ENCODE assay signal across 25 cellular contexts in genomic region chr5:139004374-139005307, GRCh38.
"Had no signal": no experiment of that assay in that cellular context is flagged by ENCODE, and none has a peak within 500 bp of the region (broad histone marks: within the 10 kb centered on the region; RNA-seq: fewer than 3 reads in every experiment).

No MANE protein-coding gene starts in this region.

- DNase-seq: activated CD4-positive, alpha-beta memory T cell treated with anti-CD3 and anti-CD28 coated beads, Interleukin-2, amount 10 ng/mL, durations not matched to agents 7 days and 5 days; activated CD4-positive, alpha-beta T cell treated with anti-CD3 and anti-CD28 coated beads for 36 hours; activated CD4-positive, alpha-beta T cell treated with anti-CD3 and anti-CD28 coated beads, Interleukin-2, amount 50 U/mL, for 1 hour; activated gamma-delta T cell; activated naive CD4-positive, alpha-beta T cell treated with anti-CD3 and anti-CD28 coated beads for 36 hours; activated T-cell treated with anti-CD3 and anti-CD28 coated beads for 4 hours; activated T-cell treated with anti-CD3 and anti-CD28 coated beads, Interleukin-2, amount 50 U/mL, for 48 hours; brain microvascular endothelial cell; Karpas-422; NCI-H1092; NCI-H1417; NCI-H1694 treated with DMSO at 0.1 percent for 48 hours; NCI-H2029 treated with DMSO at 0.1 percent for 48 hours; NCI-H510A treated with DMSO at 0.1 percent for 48 hours; Right ventricle myocardium superior; RPMI8226; SJCRH30; T-cell; T-helper 2 cell; T1000 had no signal

- FAIRE-seq: TTC549 had no signal

- ATAC-seq: activated CD4-positive, alpha-beta T cell treated with anti-CD3 and anti-CD28 coated beads for 36 hours; activated T-helper 17 cell treated with anti-CD3 and anti-CD28 coated beads, Interleukin-2, amount 50 U/mL, for 72 hours; T-cell had no signal

- H3K27ac ChIP-seq: brain microvascular endothelial cell, cardiac muscle cell, SJCRH30, VCaP had no signal

- H3K4me3 ChIP-seq: cardiac muscle cell, SJCRH30 had no signal

- H3K9me3 ChIP-seq: SJCRH30 had no signal

- H3K4me3 Mint-ChIP-seq: activated CD4-positive, alpha-beta memory T cell treated with anti-CD3 and anti-CD28 coated beads, Interleukin-2, amount 10 ng/mL, durations not matched to agents 7 days and 5 days; activated CD4-positive, alpha-beta T cell treated with anti-CD3 and anti-CD28 coated beads for 36 hours; activated naive CD4-positive, alpha-beta T cell treated with anti-CD3 and anti-CD28 coated beads for 36 hours; activated naive CD8-positive, alpha-beta T cell; activated T-helper 17 cell treated with anti-CD3 and anti-CD28 coated beads, Interleukin-2, amount 50 U/mL, for 72 hours; T-cell had no signal

- H3K4me1 Mint-ChIP-seq: activated CD4-positive, alpha-beta memory T cell treated with anti-CD3 and anti-CD28 coated beads, Interleukin-2, amount 10 ng/mL, durations not matched to agents 7 days and 5 days; activated CD4-positive, alpha-beta T cell treated with anti-CD3 and anti-CD28 coated beads for 36 hours; activated T-helper 17 cell treated with anti-CD3 and anti-CD28 coated beads, Interleukin-2, amount 50 U/mL, for 72 hours; T-cell had no signal

- H3K36me3 ChIP-seq: brain microvascular endothelial cell, cardiac muscle cell, SJCRH30 had no signal

- H3K27me3 ChIP-seq: brain microvascular endothelial cell, cardiac muscle cell, SJCRH30 had no signal

- H3K27ac Mint-ChIP-seq: activated CD4-positive, alpha-beta memory T cell treated with anti-CD3 and anti-CD28 coated beads, Interleukin-2, amount 10 ng/mL, durations not matched to agents 7 days and 5 days; activated CD4-positive, alpha-beta T cell treated with anti-CD3 and anti-CD28 coated beads for 36 hours; activated naive CD4-positive, alpha-beta T cell treated with anti-CD3 and anti-CD28 coated beads for 36 hours; activated naive CD8-positive, alpha-beta T cell; activated T-helper 17 cell treated with anti-CD3 and anti-CD28 coated beads, Interleukin-2, amount 50 U/mL, for 72 hours; T-cell had no signal

- H3K9me3 Mint-ChIP-seq: activated CD4-positive, alpha-beta memory T cell treated with anti-CD3 and anti-CD28 coated beads, Interleukin-2, amount 10 ng/mL, durations not matched to agents 7 days and 5 days; activated naive CD4-positive, alpha-beta T cell treated with anti-CD3 and anti-CD28 coated beads for 36 hours; activated T-helper 17 cell treated with anti-CD3 and anti-CD28 coated beads, Interleukin-2, amount 50 U/mL, for 72 hours had no signal

- H3K27me3 Mint-ChIP-seq: activated CD4-positive, alpha-beta memory T cell treated with anti-CD3 and anti-CD28 coated beads, Interleukin-2, amount 10 ng/mL, durations not matched to agents 7 days and 5 days; activated CD4-positive, alpha-beta T cell treated with anti-CD3 and anti-CD28 coated beads for 36 hours; activated naive CD8-positive, alpha-beta T cell; activated T-helper 17 cell treated with anti-CD3 and anti-CD28 coated beads, Interleukin-2, amount 50 U/mL, for 72 hours; T-cell had no signal
